In genomic region chr5:52668544-52669185, GRCh38 we compare ENCODE assay signal across 1 cellular context.
TF ChIP-seq lines count a peak whose summit lies in the region.

No MANE protein-coding gene starts in this region.

TF ChIP-seq in K562, 482 proteins besides CTCF, POLR2A, EP300 and RAD21:
- TF ChIP-seq TFE3 (CRISPR knock-in tag; IDR thresholded peaks at IDR 0.05) (peak; percentile 55), TBP (optimal IDR thresholded peaks at IDR 0.05; ENCODE audit: low read depth, low read length) (no peak), TFAM (CRISPR knock-in tag; conservative IDR thresholded peaks at IDR 0.05) (no peak), ZNF282 (CRISPR knock-in tag; IDR thresholded peaks at IDR 0.05) (no peak), PBX2 (CRISPR knock-in tag; IDR thresholded peaks at IDR 0.05; ENCODE audit: low read depth) (no peak), PBX2 (tag; conservative IDR thresholded peaks at IDR 0.05; ENCODE audit: low read depth) (no peak), CTCFL (IDR thresholded peaks at IDR 0.05; ENCODE audit: borderline replicate concordance, insufficient read depth, low read depth, low read length, poor library complexity, severe bottlenecking) (no peak), ZNF316 (IDR thresholded peaks at IDR 0.05) (0 out of 2 replicates have a peak, but pooled peaks have one; percentile 35), C11orf30 (IDR thresholded peaks at IDR 0.05; ENCODE audit: low read depth) (0 out of 2 replicates have a peak, but pooled peaks have one; percentile 16), PTTG1 (tag; IDR thresholded peaks at IDR 0.05; ENCODE audit: low read depth) (no peak)
